Comparison of ENCODE assay signal across 15 cellular contexts in genomic region chr11:65880844-65881421, GRCh38. TPM values are rescaled to one million over a fixed set of nuclear protein-coding genes. Genes with fewer than 3 reads are reported as not detected.
A peak's percentile ranks its signal among the peaks of the same experiment; 100 is the strongest.
DNase-seq lines count a peak whose midpoint lies in the region; ATAC-seq and TF ChIP-seq lines count a peak whose summit lies in the region.
"Had no signal": no experiment of that assay in that cellular context is flagged by ENCODE, and none has a peak within 500 bp of the region (broad histone marks: within the 10 kb centered on the region; RNA-seq: fewer than 3 reads in every experiment).

No MANE protein-coding gene starts in this region.

- H3K4me3 ChIP-seq in Loucy (ENCODE audit: low read length, poor library complexity, severe bottlenecking) (peak overlapping the region; percentile 63), neuronal stem cell (ENCODE audit: low read length in 2 of 2) (no peak overlapping the region)
- H3K4me3 ChIP-seq: colonic mucosa, mucosa of descending colon, prostate gland had no signal

- peaks cover 44% of the 10 kb centered on the region for H3K4me1 ChIP-seq in Loucy (ENCODE audit: insufficient read depth, low read length, poor library complexity, severe bottlenecking)
- H3K4me1 ChIP-seq in neuronal stem cell (ENCODE audit: control insufficient read depth in 2 of 2, insufficient read depth in 1 of 2, low read depth in 1 of 2, low read length in 2 of 2), result peaks cover 0 to 2% of the 10 kb centered on the region in 2 donors
- H3K4me1 ChIP-seq: colonic mucosa, prostate gland had no signal

- peak overlapping the region; percentile 75 for H3K4me3 Mint-ChIP-seq in activated CD8-positive, alpha-beta memory T cell treated with anti-CD3 and anti-CD28 coated beads, Interleukin-2, amount 10 ng/mL, durations not matched to agents 7 days and 5 days

- H3K79me1 ChIP-seq in neuronal stem cell (ENCODE audit: low read depth, low read length), result no peaks in the 10 kb centered on the region

- no peak overlapping the region for H3K14ac ChIP-seq in neuronal stem cell (ENCODE audit: low read length)

- DNase-seq in activated CD8-positive, alpha-beta memory T cell treated with anti-CD3 and anti-CD28 coated beads, Interleukin-2, amount 10 ng/mL, durations not matched to agents 7 days and 5 days, result peak; percentile 72
- DNase-seq in activated CD8-positive, alpha-beta memory T cell treated with anti-CD3 and anti-CD28 coated beads for 24 hours, result no peak
- DNase-seq in activated naive CD4-positive, alpha-beta T cell treated with anti-CD3 and anti-CD28 coated beads, Interleukin-2, amount 50 U/mL, for 72 hours (ENCODE audit: low spot score in 2 of 2), result peak in 1 of 2 donors; percentile 78
- DNase-seq in neuronal stem cell (ENCODE audit: low spot score), result no peak
- DNase-seq in activated effector memory CD4-positive, alpha-beta T cell treated with anti-CD3 and anti-CD28 coated beads, Interleukin-2, amount 50 U/mL, for 16 hours, result no peak
- DNase-seq: activated CD4-positive, CD25-positive, alpha-beta regulatory T cell treated with anti-CD3 and anti-CD28 coated beads, Interleukin-2, amount 50 U/mL, for 72 hours; colonic mucosa; erythroblast; mucosa of descending colon; NCI-H2171 treated with DMSO at 0.1 percent for 48 hours had no signal

- H3K9me2 ChIP-seq in Loucy (replicated peaks; ENCODE audit: low read depth, low read length), result no peaks in the 10 kb centered on the region

- TF ChIP-seq CTCF in Loucy (conservative IDR thresholded peaks at IDR 0.05; ENCODE audit: low read length), result no peak

- no peak overlapping the region for H3K27ac ChIP-seq in neuronal stem cell (replicated peaks; ENCODE audit: low read length)
- H3K27ac ChIP-seq: colonic mucosa, prostate gland had no signal

- H3K27ac Mint-ChIP-seq in activated CD8-positive, alpha-beta memory T cell treated with anti-CD3 and anti-CD28 coated beads, Interleukin-2, amount 10 ng/mL, durations not matched to agents 7 days and 5 days, result peak overlapping the region; percentile 86
- H3K27ac Mint-ChIP-seq in activated naive CD4-positive, alpha-beta T cell treated with anti-CD3 and anti-CD28 coated beads, Interleukin-2, amount 50 U/mL, for 72 hours, result peak overlapping the region; percentile 36 to 84

- H2BK120ac ChIP-seq in neuronal stem cell (ENCODE audit: low read depth, low read length), result no peak overlapping the region

- H3K36me3 Mint-ChIP-seq in activated CD8-positive, alpha-beta memory T cell treated with anti-CD3 and anti-CD28 coated beads, Interleukin-2, amount 10 ng/mL, durations not matched to agents 7 days and 5 days, result peaks cover 11% of the 10 kb centered on the region
- H3K36me3 Mint-ChIP-seq in activated naive CD4-positive, alpha-beta T cell treated with anti-CD3 and anti-CD28 coated beads, Interleukin-2, amount 50 U/mL, for 72 hours, result peaks cover 6 to 8% of the 10 kb centered on the region in 2 donors

- no peaks in the 10 kb centered on the region for H3F3A ChIP-seq in Loucy (ENCODE audit: low read depth)

- no peak overlapping the region for H3K4ac ChIP-seq in neuronal stem cell (ENCODE audit: low read length)

- no peak overlapping the region for H2BK15ac ChIP-seq in neuronal stem cell (ENCODE audit: low read length)

- no peak overlapping the region for H4K91ac ChIP-seq in neuronal stem cell (ENCODE audit: low read depth, low read length, poor library complexity)

- peak; percentile 34 for ATAC-seq in activated CD8-positive, alpha-beta memory T cell treated with anti-CD3 and anti-CD28 coated beads, Interleukin-2, amount 10 ng/mL, durations not matched to agents 7 days and 5 days
- peak in 1 of 2 donors; percentile 73 for ATAC-seq in activated naive CD4-positive, alpha-beta T cell treated with anti-CD3 and anti-CD28 coated beads, Interleukin-2, amount 50 U/mL, for 72 hours
- ATAC-seq in HG03442 (IDR thresholded peaks at IDR 0.05; ENCODE audit: unreplicated experiment) (no peak), HG02970 (IDR thresholded peaks at IDR 0.05; ENCODE audit: low FRiP score, unreplicated experiment) (no peak)
- ATAC-seq: mucosa of descending colon had no signal

- H3K23ac ChIP-seq in neuronal stem cell (ENCODE audit: low read depth, low read length, poor library complexity), result no peak overlapping the region

- H3K36me3 ChIP-seq in Loucy (ENCODE audit: insufficient read depth, low read length) (peaks cover 11% of the 10 kb centered on the region; the same call in 1 of the 2 replicates), neuronal stem cell (replicated peaks in 1 of 2; ENCODE audit: control insufficient read depth in 2 of 2, insufficient read depth in 2 of 2, low read length in 2 of 2) (peaks cover 25 to 42% of the 10 kb centered on the region in 2 donors)
- H3K36me3 ChIP-seq: prostate gland had no signal

- H2AFZ ChIP-seq in Loucy (ENCODE audit: low read length) (no peak overlapping the region), neuronal stem cell (ENCODE audit: low read length) (no peak overlapping the region)

- H3K4me2 ChIP-seq in Loucy (ENCODE audit: low read depth, low read length, poor library complexity, severe bottlenecking) (peak overlapping the region; percentile 79), neuronal stem cell (ENCODE audit: insufficient read depth, low read length, poor library complexity, severe bottlenecking) (no peak overlapping the region)

- peaks cover 6% of the 10 kb centered on the region for H4K20me1 ChIP-seq in Loucy (ENCODE audit: insufficient read depth, low read length, poor library complexity, severe bottlenecking)

- H2BK5ac ChIP-seq in neuronal stem cell (ENCODE audit: low read length), result no peak overlapping the region

- no peak overlapping the region for H4K8ac ChIP-seq in neuronal stem cell (ENCODE audit: low read depth, low read length)

- H3K9me3 Mint-ChIP-seq in activated CD8-positive, alpha-beta memory T cell treated with anti-CD3 and anti-CD28 coated beads, Interleukin-2, amount 10 ng/mL, durations not matched to agents 7 days and 5 days (ENCODE audit: low read depth), result no peaks in the 10 kb centered on the region
- H3K9me3 Mint-ChIP-seq in activated naive CD4-positive, alpha-beta T cell treated with anti-CD3 and anti-CD28 coated beads, Interleukin-2, amount 50 U/mL, for 72 hours, result no peaks in the 10 kb centered on the region

- no peaks in the 10 kb centered on the region for H3K9me3 ChIP-seq in Loucy (ENCODE audit: insufficient read depth, low read depth, low read length)
- peaks cover 0 to 2% of the 10 kb centered on the region in 2 donors for H3K9me3 ChIP-seq in neuronal stem cell (replicated peaks in 1 of 2; ENCODE audit: control insufficient read depth in 2 of 2, insufficient read depth in 1 of 2, low read depth in 1 of 2, low read length in 2 of 2)
- H3K9me3 ChIP-seq: colonic mucosa, mucosa of descending colon, prostate gland had no signal

- H3K27me3 ChIP-seq in Loucy (ENCODE audit: insufficient read depth, low read length, poor library complexity, severe bottlenecking) (no peaks in the 10 kb centered on the region), neuronal stem cell (ENCODE audit: control insufficient read depth in 3 of 3, insufficient read depth in 3 of 3, low read depth in 1 of 3, low read length in 3 of 3) (no peaks in the 10 kb centered on the region)
- H3K27me3 ChIP-seq: colonic mucosa had no signal

- CTCF ChIA-PET in activated CD8-positive, alpha-beta memory T cell treated with anti-CD3 and anti-CD28 coated beads, Interleukin-2, amount 10 ng/mL, durations not matched to agents 7 days and 5 days (lab: Charles Lee), result interaction anchor here (0.6 to 27.4 kb wide), 8 partner anchors 10 to 168 kb away, joined by 3 to 710 read pairs (median 4); partner anchors contain the start of genes CCDC85B, CFL1, CTSW and EFEMP2

- no peak overlapping the region for H2BK12ac ChIP-seq in neuronal stem cell (ENCODE audit: low read length)

- H3K9ac ChIP-seq in Loucy (ENCODE audit: low read depth, low read length, poor library complexity, severe bottlenecking) (peak overlapping the region; percentile 65), neuronal stem cell (ENCODE audit: low read depth, low read length, poor library complexity) (no peak overlapping the region)

- peaks cover 18% of the 10 kb centered on the region; the same call in 1 of the 2 replicates for H3K79me2 ChIP-seq in Loucy (ENCODE audit: insufficient read depth, low read length)

- peak overlapping the region; percentile 41 for H3K18ac ChIP-seq in neuronal stem cell (ENCODE audit: low read length)

- WGBS in neuronal stem cell (ENCODE audit: extremely low coverage in 2 of 2, insufficient read length in 2 of 2, insufficient replicate concordance in 1 of 2), 2 donors, result no CpG with 5 or more reads among the region's 7 CpGs

- no peaks in the 10 kb centered on the region for H3K27me3 Mint-ChIP-seq in activated CD8-positive, alpha-beta memory T cell treated with anti-CD3 and anti-CD28 coated beads, Interleukin-2, amount 10 ng/mL, durations not matched to agents 7 days and 5 days

- peaks cover 76% of the 10 kb centered on the region for H3K4me1 Mint-ChIP-seq in activated CD8-positive, alpha-beta memory T cell treated with anti-CD3 and anti-CD28 coated beads, Interleukin-2, amount 10 ng/mL, durations not matched to agents 7 days and 5 days

- peak overlapping the region; percentile 41 for H2AK5ac ChIP-seq in neuronal stem cell (ENCODE audit: low read depth, low read length)

RNA-seq across cellular contexts. Expression of gene CTSW, which starts 1.3 kb away (rescaled TPM):
- total RNA-seq in activated CD8-positive, alpha-beta memory T cell treated with anti-CD3 and anti-CD28 coated beads, Interleukin-2, amount 10 ng/mL, durations not matched to agents 7 days and 5 days, result 100 to 1,000 TPM; 268 to 339 TPM
- 10 to 100 TPM in 1 of 2 donors, 1 to 10 TPM in 1; 2.2 to 16.8 TPM for total RNA-seq in activated naive CD4-positive, alpha-beta T cell treated with anti-CD3 and anti-CD28 coated beads, Interleukin-2, amount 50 U/mL, for 72 hours
- not detected for polyA plus RNA-seq in neuronal stem cell (2013, experiment 1 of 2)
- polyA plus RNA-seq in neuronal stem cell (2013, experiment 2 of 2), result not detected
- total RNA-seq: MCF 10A had no signal

RNA-seq across cellular contexts. Expression of gene FIBP, which starts 7.3 kb away (rescaled TPM):
- 100 to 1,000 TPM; 100 to 122 TPM for total RNA-seq in activated CD8-positive, alpha-beta memory T cell treated with anti-CD3 and anti-CD28 coated beads, Interleukin-2, amount 10 ng/mL, durations not matched to agents 7 days and 5 days
- total RNA-seq in activated naive CD4-positive, alpha-beta T cell treated with anti-CD3 and anti-CD28 coated beads, Interleukin-2, amount 50 U/mL, for 72 hours, result 100 to 1,000 TPM in 1 of 2 donors, 10 to 100 TPM in 1; 69.4 to 101 TPM
- 53.9 TPM for polyA plus RNA-seq in neuronal stem cell (2013, experiment 1 of 2)
- 51.6 TPM for polyA plus RNA-seq in neuronal stem cell (2013, experiment 2 of 2)

RNA-seq across cellular contexts. Expression of gene EFEMP2, which starts 8.3 kb away (rescaled TPM):
- 10 to 100 TPM in 1 of 2 experiments, 1 to 10 TPM in 1; 7.1 to 13.4 TPM for total RNA-seq in activated CD8-positive, alpha-beta memory T cell treated with anti-CD3 and anti-CD28 coated beads, Interleukin-2, amount 10 ng/mL, durations not matched to agents 7 days and 5 days
- total RNA-seq in activated naive CD4-positive, alpha-beta T cell treated with anti-CD3 and anti-CD28 coated beads, Interleukin-2, amount 50 U/mL, for 72 hours, result 10 to 100 TPM; 15.2 to 41.8 TPM
- polyA plus RNA-seq in neuronal stem cell (2013, experiment 1 of 2), result 44.5 TPM
- 44.0 TPM for polyA plus RNA-seq in neuronal stem cell (2013, experiment 2 of 2)

RNA-seq across cellular contexts. Expression of gene CCDC85B, which starts 9.5 kb away (rescaled TPM):
- 10 to 100 TPM; 82.3 to 94.1 TPM for total RNA-seq in activated CD8-positive, alpha-beta memory T cell treated with anti-CD3 and anti-CD28 coated beads, Interleukin-2, amount 10 ng/mL, durations not matched to agents 7 days and 5 days
- 10 to 100 TPM; 29.4 to 37.2 TPM for total RNA-seq in activated naive CD4-positive, alpha-beta T cell treated with anti-CD3 and anti-CD28 coated beads, Interleukin-2, amount 50 U/mL, for 72 hours
- 10.5 TPM for polyA plus RNA-seq in neuronal stem cell (2013, experiment 1 of 2)
- 9.7 TPM for polyA plus RNA-seq in neuronal stem cell (2013, experiment 2 of 2)

RNA-seq across cellular contexts. Expression of gene FOSL1, which starts 19.3 kb away (rescaled TPM):
- 1 to 10 TPM; 2.7 to 6.0 TPM for total RNA-seq in activated CD8-positive, alpha-beta memory T cell treated with anti-CD3 and anti-CD28 coated beads, Interleukin-2, amount 10 ng/mL, durations not matched to agents 7 days and 5 days
- 1 to 10 TPM; 7.4 to 9.5 TPM for total RNA-seq in activated naive CD4-positive, alpha-beta T cell treated with anti-CD3 and anti-CD28 coated beads, Interleukin-2, amount 50 U/mL, for 72 hours
- 2.0 TPM for polyA plus RNA-seq in neuronal stem cell (2013, experiment 1 of 2)
- polyA plus RNA-seq in neuronal stem cell (2013, experiment 2 of 2), result 1.7 TPM

Comparison
In these comparisons a context has a peak if more than half of its experiments do, and no peak if none do; other contexts are left out.
1. RNA of gene CTSW, which starts 1.3 kb away (total RNA-seq): 268 to 339 TPM in activated CD8-positive, alpha-beta memory T cell treated with anti-CD3 and anti-CD28 coated beads, Interleukin-2, amount 10 ng/mL, durations not matched to agents 7 days and 5 days; 2.2 to 16.8 TPM in activated naive CD4-positive, alpha-beta T cell treated with anti-CD3 and anti-CD28 coated beads, Interleukin-2, amount 50 U/mL, for 72 hours; every median in the first group is over 10 times any median in the second.